Comparison of ENCODE assay signal across 9 cellular contexts in genomic region chr7:105141068-105141467, GRCh38.
DNase-seq lines count a peak whose midpoint lies in the region; ATAC-seq and TF ChIP-seq lines count a peak whose summit lies in the region.
"Had no signal": no experiment of that assay in that cellular context is flagged by ENCODE, and none has a peak within 500 bp of the region (broad histone marks: within the 10 kb centered on the region; RNA-seq: fewer than 3 reads in every experiment).

No MANE protein-coding gene starts in this region.

- H3K9me3 Mint-ChIP-seq in activated T-cell treated with anti-CD3 and anti-CD28 coated beads, Interleukin-2, amount 50 U/mL, for 4 hours: no peaks in the 10 kb centered on the region
- H3K9me3 Mint-ChIP-seq in activated T-helper 17 cell treated with anti-CD3 and anti-CD28 coated beads, Interleukin-2, amount 50 U/mL, for 72 hours: no peaks in the 10 kb centered on the region

- H3K36me3 Mint-ChIP-seq in activated T-cell treated with anti-CD3 and anti-CD28 coated beads, Interleukin-2, amount 50 U/mL, for 4 hours (ENCODE audit: insufficient read depth): peaks cover 33% of the 10 kb centered on the region
- H3K36me3 Mint-ChIP-seq in activated T-helper 17 cell treated with anti-CD3 and anti-CD28 coated beads, Interleukin-2, amount 50 U/mL, for 72 hours (ENCODE audit: low read depth): peaks cover 73% of the 10 kb centered on the region

- H3K4me1 Mint-ChIP-seq in activated T-cell treated with anti-CD3 and anti-CD28 coated beads, Interleukin-2, amount 50 U/mL, for 4 hours (ENCODE audit: low read depth): peaks cover 8% of the 10 kb centered on the region
- peaks cover 12% of the 10 kb centered on the region for H3K4me1 Mint-ChIP-seq in activated T-helper 17 cell treated with anti-CD3 and anti-CD28 coated beads, Interleukin-2, amount 50 U/mL, for 72 hours

- peak; percentile 21 for DNase-seq in 8988T
- DNase-seq in GM13977 (ENCODE audit: low spot score): peak; percentile 18
- DNase-seq in RPMI7951 (ENCODE audit: low read depth): peak; percentile 31
- peak; percentile 46 for DNase-seq in globus pallidus (ENCODE audit: low spot score)
- DNase-seq in NCI-H774 (lab: John Stamatoyannopoulos, UW): no peak
- DNase-seq in activated T-cell treated with anti-CD3 and anti-CD28 coated beads, Interleukin-2, amount 50 U/mL, for 4 hours: no peak
- DNase-seq: NCI-H1930 had no signal

- in situ Hi-C loops in GM13977 (cut with MboI; ENCODE audit: low pct_unique_long_range_greater_than_20kb, low sequenced_read_pairs, unreplicated experiment): no loop called here

- no peaks in the 10 kb centered on the region for H3K27me3 Mint-ChIP-seq in activated T-cell treated with anti-CD3 and anti-CD28 coated beads, Interleukin-2, amount 50 U/mL, for 4 hours (ENCODE audit: low read depth)
- H3K27me3 Mint-ChIP-seq in activated T-helper 17 cell treated with anti-CD3 and anti-CD28 coated beads, Interleukin-2, amount 50 U/mL, for 72 hours: no peaks in the 10 kb centered on the region

- ATAC-seq in HG02798 (IDR thresholded peaks at IDR 0.05; ENCODE audit: poor library complexity, unreplicated experiment): no peak
- ATAC-seq in activated T-cell treated with anti-CD3 and anti-CD28 coated beads, Interleukin-2, amount 50 U/mL, for 4 hours: no peak
- ATAC-seq in activated T-helper 17 cell treated with anti-CD3 and anti-CD28 coated beads, Interleukin-2, amount 50 U/mL, for 72 hours (replicated peaks): no peak

- H3K4me3 Mint-ChIP-seq in activated T-cell treated with anti-CD3 and anti-CD28 coated beads, Interleukin-2, amount 50 U/mL, for 4 hours: no peak overlapping the region
- H3K4me3 Mint-ChIP-seq in activated T-helper 17 cell treated with anti-CD3 and anti-CD28 coated beads, Interleukin-2, amount 50 U/mL, for 72 hours: no peak overlapping the region

- peak; percentile 43 for TF ChIP-seq CTCF in GM13977 (IDR thresholded peaks at IDR 0.05; ENCODE audit: extremely low read depth, insufficient read depth, missing control alignments)

- H3K27ac Mint-ChIP-seq in activated T-helper 17 cell treated with anti-CD3 and anti-CD28 coated beads, Interleukin-2, amount 50 U/mL, for 72 hours: no peak overlapping the region

Comparison
In these comparisons a context has a peak if more than half of its experiments do, and no peak if none do; other contexts are left out.
1. DNase-seq: peak in 8988T (single experiment), GM13977 (single experiment), RPMI7951 (single experiment) and globus pallidus (single experiment); none in NCI-H774 (single experiment) and activated T-cell treated with anti-CD3 and anti-CD28 coated beads, Interleukin-2, amount 50 U/mL, for 4 hours (single experiment).